In genomic region chr1:116448785-116449385, GRCh38 we compare ENCODE assay signal across 20 cellular contexts.
A peak's percentile ranks its signal among the peaks of the same experiment; 100 is the strongest.
DNase-seq lines count a peak whose midpoint lies in the region; ATAC-seq and TF ChIP-seq lines count a peak whose summit lies in the region.
"Had no signal": no experiment of that assay in that cellular context is flagged by ENCODE, and none has a peak within 500 bp of the region (broad histone marks: within the 10 kb centered on the region; RNA-seq: fewer than 3 reads in every experiment).

No MANE protein-coding gene starts in this region.

- H3K27ac ChIP-seq in left lung (no peak overlapping the region), Peyer's patch (no peak overlapping the region)
- H3K27ac ChIP-seq: gastrocnemius medialis, lower lobe of right lung, psoas muscle had no signal

- no TSS peak for BruUV-seq in Caco-2 (replicated peaks; lab: Mats Ljungman, UMichigan)

- H3K36me3 Mint-ChIP-seq in Caco-2 (ENCODE audit: insufficient read depth, unreplicated experiment), result no peaks in the 10 kb centered on the region
- H3K36me3 Mint-ChIP-seq: activated naive CD4-positive, alpha-beta T cell treated with anti-CD3 and anti-CD28 coated beads, Interleukin-2, amount 50 U/mL, for 72 hours; CD8-positive, alpha-beta T cell; natural killer cell had no signal

- no peaks in the 10 kb centered on the region for H3K9me3 ChIP-seq in Caco-2
- H3K9me3 ChIP-seq in left lung, result no peaks in the 10 kb centered on the region
- no peaks in the 10 kb centered on the region for H3K9me3 ChIP-seq in Peyer's patch
- H3K9me3 ChIP-seq: gastrocnemius medialis, lower lobe of right lung, psoas muscle had no signal

- intact Hi-C loops in Caco-2 (cut with micrococcal nuclease; ENCODE audit: unreplicated experiment) (loop anchor here (2.0 kb wide), 1 partner anchor 16 kb away; no protein-coding TSS in a partner anchor), left lung (cut with DNase I) (no loop called here)

- H3K36me3 ChIP-seq in Caco-2 (ENCODE audit: control insufficient read depth, insufficient read depth, low read length) (no peaks in the 10 kb centered on the region), left lung (no peaks in the 10 kb centered on the region), Peyer's patch (no peaks in the 10 kb centered on the region)
- H3K36me3 ChIP-seq: gastrocnemius medialis, lower lobe of right lung had no signal

- H3K27me3 Mint-ChIP-seq in Caco-2 (ENCODE audit: insufficient read depth, unreplicated experiment), result no peaks in the 10 kb centered on the region
- H3K27me3 Mint-ChIP-seq: stimulated activated naive CD8-positive, alpha-beta T cell treated with anti-CD3 and anti-CD28 coated beads, Interleukin-15, Interleukin-2, amounts not matched to agents 100 ng/mL and 50 ng/mL, for 24 hours had no signal

- H3K4me1 Mint-ChIP-seq in Caco-2 (ENCODE audit: low read depth, unreplicated experiment), result peaks cover 31% of the 10 kb centered on the region
- H3K4me1 Mint-ChIP-seq: natural killer cell had no signal

- H3K4me1 ChIP-seq in Caco-2 (peaks cover 58% of the 10 kb centered on the region), left lung (no peaks in the 10 kb centered on the region), Peyer's patch (no peaks in the 10 kb centered on the region)
- H3K4me1 ChIP-seq: gastrocnemius medialis, lower lobe of right lung, psoas muscle had no signal

- CTCF ChIA-PET in Caco-2 (lab: Charles Lee), result interaction anchor here (1.0 kb wide), 1 partner anchor 36 kb away, joined by 4 read pairs; no protein-coding TSS in a partner anchor

- POLR2A ChIA-PET in Caco-2 (lab: Charles Lee), result interaction anchor here (2.0 kb wide), 1 partner anchor 30 kb away, joined by 4 read pairs; no protein-coding TSS in a partner anchor

- H3K4me3 Mint-ChIP-seq in Caco-2 (ENCODE audit: unreplicated experiment), result no peak overlapping the region
- H3K4me3 Mint-ChIP-seq: activated T-cell treated with anti-CD3 and anti-CD28 coated beads, Interleukin-2, amount 50 U/mL, for 4 hours; CD8-positive, alpha-beta T cell; natural killer cell; stimulated activated naive CD8-positive, alpha-beta T cell treated with anti-CD3 and anti-CD28 coated beads, Interleukin-15, Interleukin-2, amounts not matched to agents 100 ng/mL and 50 ng/mL, for 24 hours had no signal

- H3K9me3 Mint-ChIP-seq in Caco-2 (ENCODE audit: unreplicated experiment), result no peaks in the 10 kb centered on the region
- H3K9me3 Mint-ChIP-seq: activated naive CD4-positive, alpha-beta T cell treated with anti-CD3 and anti-CD28 coated beads, Interleukin-2, amount 50 U/mL, for 72 hours; activated T-cell treated with anti-CD3 and anti-CD28 coated beads, Interleukin-2, amount 50 U/mL, for 4 hours; CD8-positive, alpha-beta T cell; natural killer cell; stimulated activated naive CD8-positive, alpha-beta T cell treated with anti-CD3 and anti-CD28 coated beads, Interleukin-15, Interleukin-2, amounts not matched to agents 100 ng/mL and 50 ng/mL, for 24 hours had no signal

- ATAC-seq in left lung (peak; percentile 18), GM19023 (IDR thresholded peaks at IDR 0.05; ENCODE audit: unreplicated experiment) (no peak)
- ATAC-seq: activated naive CD4-positive, alpha-beta T cell treated with anti-CD3 and anti-CD28 coated beads, Interleukin-2, amount 50 U/mL, for 72 hours; activated T-cell treated with anti-CD3 and anti-CD28 coated beads, Interleukin-2, amount 50 U/mL, for 4 hours; CD8-positive, alpha-beta T cell; gastrocnemius medialis; natural killer cell; psoas muscle had no signal

- no peaks in the 10 kb centered on the region for H3K27me3 ChIP-seq in Caco-2 (replicated peaks; ENCODE audit: control insufficient read depth, insufficient read depth, low read length)
- no peaks in the 10 kb centered on the region for H3K27me3 ChIP-seq in left lung
- H3K27me3 ChIP-seq in Peyer's patch, result no peaks in the 10 kb centered on the region
- H3K27me3 ChIP-seq: gastrocnemius medialis had no signal

- peak overlapping the region; percentile 77 for H3K27ac Mint-ChIP-seq in Caco-2 (ENCODE audit: unreplicated experiment)
- H3K27ac Mint-ChIP-seq: activated naive CD4-positive, alpha-beta T cell treated with anti-CD3 and anti-CD28 coated beads, Interleukin-2, amount 50 U/mL, for 72 hours; CD8-positive, alpha-beta T cell; natural killer cell; stimulated activated naive CD8-positive, alpha-beta T cell treated with anti-CD3 and anti-CD28 coated beads, Interleukin-15, Interleukin-2, amounts not matched to agents 100 ng/mL and 50 ng/mL, for 24 hours had no signal

- TF ChIP-seq CTCF in Caco-2 (IDR thresholded peaks at IDR 0.05; ENCODE audit: insufficient read depth in 1 of 2, low read depth in 1 of 2, low read length in 1 of 2, severe bottlenecking in 1 of 2, unreplicated experiment in 1 of 2) (no peak), left lung (IDR thresholded peaks at IDR 0.05) (no peak), Peyer's patch (IDR thresholded peaks at IDR 0.05) (no peak)

- H3K4me3 ChIP-seq in Caco-2 (ENCODE audit: low read depth, low read length) (no peak overlapping the region), left lung (no peak overlapping the region), Peyer's patch (no peak overlapping the region)
- H3K4me3 ChIP-seq: gastrocnemius medialis, lower lobe of right lung, psoas muscle had no signal

- DNase-seq in Caco-2 (no peak), LHCN-M2 (ENCODE audit: low read depth) (peak; percentile 24), brain pericyte (ENCODE audit: low read depth, low spot score) (peak; percentile 85), left lung (no peak), iPS-NIHi7 (ENCODE audit: extremely low spot score) (no peak), Peyer's patch (no peak), H4 (ENCODE audit: low spot score) (no peak)
- DNase-seq: activated T-cell treated with anti-CD3 and anti-CD28 coated beads, Interleukin-2, amount 50 U/mL, for 4 hours; CD8-positive, alpha-beta T cell; gastrocnemius medialis; GF-D8; Karpas-422; lower lobe of right lung; natural killer cell; NCI-H1930; psoas muscle; stimulated activated CD4-positive, alpha-beta T cell treated with anti-CD3 and anti-CD28 coated beads, Interleukin-15, amount 100 ng/mL, for 24 hours had no signal

- TF ChIP-seq POLR2A in Peyer's patch (IDR thresholded peaks at IDR 0.05), result no peak

Comparison
In these comparisons a context has a peak if more than half of its experiments do, and no peak if none do; other contexts are left out.
1. DNase-seq: peak in LHCN-M2 (single experiment) and brain pericyte (single experiment); none in Caco-2 (0 of 2), left lung (0 of 2), iPS-NIHi7 (single experiment), Peyer's patch (0 of 3) and H4 (single experiment).